Comparison of ENCODE assay signal across 8 cellular contexts in the genomic region with DNA sequence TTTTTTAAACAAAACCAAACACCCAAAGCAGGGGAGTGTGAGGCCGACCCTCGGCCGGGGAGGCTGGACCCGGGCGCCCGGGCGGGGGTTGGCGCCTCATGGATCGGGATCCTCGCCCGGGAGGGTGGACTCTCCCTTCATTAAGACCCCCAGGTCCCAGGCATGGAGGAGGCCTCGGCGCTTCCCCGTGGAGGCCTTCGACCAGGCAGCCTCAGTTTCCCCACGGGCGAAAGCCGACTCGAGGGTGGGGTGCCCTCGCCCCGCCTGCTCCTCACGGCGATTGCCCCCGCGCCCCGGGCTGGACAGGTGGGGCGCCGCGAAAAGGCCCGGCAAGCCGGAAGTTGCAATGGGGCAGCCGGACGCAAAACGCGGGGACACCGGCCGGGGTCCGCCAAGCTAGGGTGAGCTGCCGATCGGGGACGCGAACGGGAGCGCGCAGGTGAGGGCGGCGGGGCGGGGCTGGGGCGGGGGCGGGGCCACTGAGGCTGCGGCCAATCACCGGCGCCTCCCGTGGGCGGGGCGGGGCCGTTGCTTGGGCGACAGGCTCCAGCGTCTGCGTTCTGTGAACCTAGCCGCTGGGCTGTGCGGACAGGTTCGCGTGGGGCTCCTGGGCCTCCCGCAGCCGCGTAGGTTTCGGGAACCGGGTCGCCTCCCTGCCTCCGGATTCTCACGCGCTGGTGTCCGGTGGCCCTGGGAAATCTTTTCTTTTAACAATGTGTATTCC. TPM values are rescaled to one million over a fixed set of nuclear protein-coding genes. Genes with fewer than 3 reads are reported as not detected.
A peak's percentile ranks its signal among the peaks of the same experiment; 100 is the strongest.
DNase-seq lines count a peak whose midpoint lies in the region; ATAC-seq and TF ChIP-seq lines count a peak whose summit lies in the region.

No MANE protein-coding gene starts in this region.

- no peaks in the 10 kb centered on the region for H3K27me3 ChIP-seq in mucosa of stomach (ENCODE audit: control insufficient read depth, insufficient read depth, low read length)

- peak; percentile 98 for DNase-seq in DMS 273 (lab: John Stamatoyannopoulos, UW; ENCODE audit: unreplicated experiment)
- peak; percentile 96 for DNase-seq in OCI-LY7 (ENCODE audit: low spot score)
- DNase-seq in activated T-cell treated with anti-CD3 and anti-CD28 coated beads, Interleukin-2, amount 50 U/mL, for 1 hour, result peak; percentile 92
- DNase-seq in erythroblast (lab: John Stamatoyannopoulos, UW), result peak; percentile 92 to 95
- DNase-seq in stimulated activated CD8-positive, alpha-beta memory T cell treated with anti-CD3 and anti-CD28 coated beads, Interleukin-4, amount 100 ng/mL, for 4 hours (ENCODE audit: low read depth in 2 of 2, low spot score in 1 of 2), result peak; percentile 65 to 86

- peak; percentile 69 for TF ChIP-seq POLR2A in erythroblast (IDR thresholded peaks at IDR 0.05; ENCODE audit: low read length)

- TF ChIP-seq CTCF in OCI-LY7 (conservative IDR thresholded peaks at IDR 0.05; ENCODE audit: low read length), result no peak

- H3K4me2 ChIP-seq in OCI-LY7 (ENCODE audit: low read length), result peak overlapping the region; percentile 85

- CTCF ChIA-PET in OCI-LY7 (lab: Charles Lee; ENCODE audit: unreplicated experiment), result no interaction called here

- H3K4me1 ChIP-seq in OCI-LY7 (ENCODE audit: insufficient read depth, low read length, poor library complexity, severe bottlenecking), result peaks cover 26% of the 10 kb centered on the region
- H3K4me1 ChIP-seq in mucosa of stomach (ENCODE audit: control insufficient read depth, insufficient read depth, low read length), result peaks cover 8% of the 10 kb centered on the region

- no peak for TF ChIP-seq EP300 in Ishikawa (IDR thresholded peaks at IDR 0.05; ENCODE audit: borderline replicate concordance)

- POLR2A ChIA-PET in OCI-LY7 (lab: Charles Lee), result no interaction called here

- H3K36me3 ChIP-seq in OCI-LY7 (ENCODE audit: insufficient read depth, low read length) (no peaks in the 10 kb centered on the region), mucosa of stomach (ENCODE audit: control insufficient read depth, insufficient read depth, low read length) (no peaks in the 10 kb centered on the region)

- peak overlapping the region; percentile 90 for H3K9ac ChIP-seq in mucosa of stomach (ENCODE audit: low read length)

- intact Hi-C loops in OCI-LY7 (cut with micrococcal nuclease; ENCODE audit: unreplicated experiment), result no loop called here

- no TSS peak for BruUV-seq in OCI-LY7 (replicated peaks; lab: Mats Ljungman, UMichigan)

- H3K9me3 ChIP-seq in OCI-LY7 (ENCODE audit: low read length) (no peaks in the 10 kb centered on the region), mucosa of stomach (ENCODE audit: control insufficient read depth, low read length) (no peaks in the 10 kb centered on the region)

- H4K20me1 ChIP-seq in OCI-LY7 (ENCODE audit: insufficient read depth, low read length), result no peaks in the 10 kb centered on the region

- no peaks in the 10 kb centered on the region for H3K9me2 ChIP-seq in OCI-LY7 (ENCODE audit: insufficient read depth, low read length)

- no peak for TF ChIP-seq RAD21 in Ishikawa (IDR thresholded peaks at IDR 0.05; ENCODE audit: low read depth)

- H3K27ac ChIP-seq in OCI-LY7 (ENCODE audit: low read depth, low read length, poor library complexity, severe bottlenecking), result peak overlapping the region; percentile 41

- no peaks in the 10 kb centered on the region for H3K79me2 ChIP-seq in OCI-LY7 (ENCODE audit: insufficient read depth, low read depth, low read length)

- H2AFZ ChIP-seq in OCI-LY7 (ENCODE audit: low read length), result peak overlapping the region; percentile 69

- peak overlapping the region; percentile 80 for H3K4me3 ChIP-seq in OCI-LY7 (ENCODE audit: low read depth, low read length, poor library complexity, severe bottlenecking)
- peak overlapping the region; percentile 50 for H3K4me3 ChIP-seq in mucosa of stomach (ENCODE audit: low read length)

- ATAC-seq in GM21528 (IDR thresholded peaks at IDR 0.05; ENCODE audit: low FRiP score, unreplicated experiment), result peak; percentile 79

TF ChIP-seq in Ishikawa, 13 proteins besides CTCF, POLR2A, EP300 and RAD21:
- TF ChIP-seq, protein P1, sequence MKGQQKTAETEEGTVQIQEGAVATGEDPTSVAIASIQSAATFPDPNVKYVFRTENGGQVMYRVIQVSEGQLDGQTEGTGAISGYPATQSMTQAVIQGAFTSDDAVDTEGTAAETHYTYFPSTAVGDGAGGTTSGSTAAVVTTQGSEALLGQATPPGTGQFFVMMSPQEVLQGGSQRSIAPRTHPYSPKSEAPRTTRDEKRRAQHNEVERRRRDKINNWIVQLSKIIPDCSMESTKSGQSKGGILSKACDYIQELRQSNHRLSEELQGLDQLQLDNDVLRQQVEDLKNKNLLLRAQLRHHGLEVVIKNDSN (IDR thresholded peaks at IDR 0.05), result peak; percentile 41
- no peak for TF ChIP-seq FOXM1 (IDR thresholded peaks at IDR 0.05; ENCODE audit: borderline replicate concordance, low read depth)
- TF ChIP-seq NFIC (IDR thresholded peaks at IDR 0.05), result 0 out of 2 replicates have a peak, but pooled peaks have one; percentile 43
- peak; percentile 85 for TF ChIP-seq ZBTB7A (IDR thresholded peaks at IDR 0.05; ENCODE audit: low read depth)
- peak; percentile 66 for TF ChIP-seq MAX (IDR thresholded peaks at IDR 0.05)
- no peak for TF ChIP-seq CEBPB (IDR thresholded peaks at IDR 0.05)
- no peak for TF ChIP-seq TEAD4 (IDR thresholded peaks at IDR 0.05)
- TF ChIP-seq TAF1 (IDR thresholded peaks at IDR 0.05; ENCODE audit: low read depth), result peak; percentile 96
- 0 out of 2 replicates have a peak, but pooled peaks have one; percentile 5 for TF ChIP-seq EGR1 (IDR thresholded peaks at IDR 0.05)
- no peak for TF ChIP-seq CREB1 (IDR thresholded peaks at IDR 0.05; ENCODE audit: low read depth)
- TF ChIP-seq TCF12 (IDR thresholded peaks at IDR 0.05; ENCODE audit: low read depth), result peak; percentile 68; the same call in 1 of the 2 replicates

RNA-seq across cellular contexts. Expression of gene ZNF205, which starts 6.0 kb away (rescaled TPM):
- 0.67 and 1.2 TPM in 2 replicates for total RNA-seq in OCI-LY7 (2014; rRNA removed; shearing (Covaris generic))
- 0.30 TPM in 1 of 2 replicates, not detected in the other for total RNA-seq in OCI-LY7 (2022)

RNA-seq across cellular contexts. Expression of gene ZSCAN10, which starts 7.3 kb away (rescaled TPM):
- total RNA-seq in OCI-LY7 (2014; rRNA removed; shearing (Covaris generic)), result 0.09 TPM in 1 of 2 replicates, not detected in the other
- total RNA-seq in OCI-LY7 (2022), result 0.49 and 0.72 TPM in 2 replicates

RNA-seq across cellular contexts. Expression of gene ZNF213, which starts 28.5 kb away (rescaled TPM):
- total RNA-seq in OCI-LY7 (2014; rRNA removed; shearing (Covaris generic)), result 3.4 and 4.8 TPM in 2 replicates
- 8.5 and 9.1 TPM in 2 replicates for total RNA-seq in OCI-LY7 (2022)

RNA-seq across cellular contexts. Expression of gene IL32, which starts 40.9 kb away (rescaled TPM):
- total RNA-seq in OCI-LY7 (2014; rRNA removed; shearing (Covaris generic)), result not detected in 2 replicates
- not detected in 2 replicates for total RNA-seq in OCI-LY7 (2022)

Comparison
In these comparisons a context has a peak if more than half of its experiments do, and no peak if none do; other contexts are left out.
1. Peak in every context shown above with its lines: DNase-seq, ATAC-seq, H3K4me3 ChIP-seq and H3K27ac ChIP-seq.